Comparison of ENCODE assay signal across 23 cellular contexts in the genomic region with DNA sequence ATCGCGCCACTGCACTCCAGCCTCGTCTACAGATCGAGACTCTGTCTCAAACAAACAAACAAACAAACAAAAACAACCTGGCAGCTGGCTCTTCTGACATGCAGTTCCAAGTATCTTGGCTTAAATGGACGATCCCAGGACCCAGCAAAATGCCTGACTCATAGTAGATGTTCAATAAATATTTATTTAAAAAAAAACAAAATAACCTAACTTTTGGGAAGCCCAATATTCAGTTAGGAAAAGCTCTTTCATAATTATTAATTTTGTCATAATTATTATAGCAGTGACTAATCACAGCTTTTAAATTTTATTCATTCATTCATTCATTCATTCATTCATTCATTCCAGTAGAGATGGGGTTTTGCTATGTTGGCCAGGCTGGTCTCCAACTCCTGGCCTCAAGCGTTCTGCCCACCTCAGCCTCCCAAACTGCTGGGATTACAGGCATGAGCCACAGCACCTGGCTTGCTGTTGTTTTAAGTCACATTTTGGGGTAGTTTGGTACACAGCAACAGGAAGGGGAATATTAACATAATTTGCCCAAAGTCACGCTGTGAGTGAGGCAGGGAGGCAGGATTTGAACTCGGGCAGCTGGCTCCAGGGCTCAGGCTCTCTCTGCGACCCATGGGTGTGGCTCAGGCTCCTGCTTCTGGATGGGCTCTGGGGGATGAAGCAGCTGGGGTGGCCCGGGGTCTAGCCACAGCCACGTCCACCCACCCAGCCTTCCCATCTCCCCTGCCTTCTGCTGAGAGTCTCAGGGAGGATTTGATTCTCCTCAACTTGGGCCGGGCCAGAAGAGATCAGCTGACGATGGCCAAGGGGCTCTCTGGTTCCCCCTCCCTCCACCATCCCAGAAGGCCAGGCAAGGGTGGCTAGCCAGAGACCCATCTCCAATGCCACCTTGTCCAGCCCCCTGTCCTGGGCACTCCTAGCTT. TPM values are rescaled to one million over a fixed set of nuclear protein-coding genes. Genes with fewer than 3 reads are reported as not detected.
DNase-seq lines count a peak whose midpoint lies in the region; ATAC-seq, FAIRE-seq and TF ChIP-seq lines count a peak whose summit lies in the region.
"Had no signal": no experiment of that assay in that cellular context is flagged by ENCODE, and none has a peak within 500 bp of the region (broad histone marks: within the 10 kb centered on the region; RNA-seq: fewer than 3 reads in every experiment).

No MANE protein-coding gene starts in this region.

- H2BK120ac ChIP-seq in IMR-90 (ENCODE audit: low read depth, low read length) (no peak overlapping the region), neuronal stem cell (ENCODE audit: low read depth, low read length) (no peak overlapping the region)

- no peak for TF ChIP-seq POLR2A in IMR-90 (IDR thresholded peaks at IDR 0.05; ENCODE audit: low read depth, low read length)
- TF ChIP-seq POLR2A in K562 (conservative IDR thresholded peaks at IDR 0.05): no peak

- BruUV-seq in IMR-90 (replicated peaks; lab: Mats Ljungman, UMichigan) (no TSS peak), K562 (replicated peaks; lab: Mats Ljungman, UMichigan) (no TSS peak)

- H4K5ac ChIP-seq in IMR-90 (ENCODE audit: low read depth, low read length): no peak overlapping the region

- H3K14ac ChIP-seq in IMR-90 (replicated peaks; ENCODE audit: low read depth, low read length): no peak overlapping the region
- no peak overlapping the region for H3K14ac ChIP-seq in neuronal stem cell (ENCODE audit: low read length)

- ATAC-seq in GM23338 (no peak), IMR-90 (ENCODE audit: low read depth) (peak; percentile 31), K562 (no peak), GM19328 (IDR thresholded peaks at IDR 0.05; ENCODE audit: unreplicated experiment) (no peak), GM19397 (IDR thresholded peaks at IDR 0.05; ENCODE audit: unreplicated experiment) (no peak), GM18517 (IDR thresholded peaks at IDR 0.05; ENCODE audit: unreplicated experiment) (no peak)

- H2AK5ac ChIP-seq in IMR-90 (ENCODE audit: low read depth, low read length) (no peak overlapping the region), neuronal stem cell (ENCODE audit: low read depth, low read length) (peak overlapping the region; percentile 3)

- FAIRE-seq in K562 (lab: Jason Lieb, UNC): no peak
- FAIRE-seq: GM12892, GM19239 had no signal

- H3K9me1 ChIP-seq in IMR-90 (ENCODE audit: insufficient read depth, low read length) (no peaks in the 10 kb centered on the region), K562 (ENCODE audit: control insufficient read depth, insufficient read depth, low read length) (no peaks in the 10 kb centered on the region)

- H3K27ac Mint-ChIP-seq in GM23338: no peak overlapping the region
- H3K27ac Mint-ChIP-seq: CD4-positive, alpha-beta memory T cell had no signal

- no peaks in the 10 kb centered on the region for H3K36me3 Mint-ChIP-seq in GM23338 (ENCODE audit: low read depth)
- H3K36me3 Mint-ChIP-seq: CD4-positive, alpha-beta memory T cell had no signal

- H3K27ac ChIP-seq in GM23338 (ENCODE audit: low read depth) (no peak overlapping the region), IMR-90 (ENCODE audit: insufficient read depth, low read length) (no peak overlapping the region), K562 (ENCODE audit: extremely low read depth, low read depth, low read length) (no peak overlapping the region), neuronal stem cell (replicated peaks; ENCODE audit: low read length) (no peak overlapping the region)

- POLR2A ChIA-PET in IMR-90 (lab: Charles Lee; ENCODE audit: unreplicated experiment): no interaction called here
- POLR2A ChIA-PET in K562 (lab: Yijun Ruan, JAX): interaction anchor here (0.8 kb wide), 1 partner anchor 9 kb away, joined by 3 read pairs; no protein-coding TSS in a partner anchor

- no peaks in the 10 kb centered on the region for H3K9me2 ChIP-seq in GM23338 (ENCODE audit: insufficient read depth)

- peaks cover 20% of the 10 kb centered on the region for H3K4me1 Mint-ChIP-seq in GM23338
- H3K4me1 Mint-ChIP-seq: CD4-positive, alpha-beta memory T cell had no signal

- H3K18ac ChIP-seq in IMR-90 (ENCODE audit: low read depth, low read length) (no peak overlapping the region), neuronal stem cell (ENCODE audit: low read length) (no peak overlapping the region)

- H3F3A ChIP-seq in GM23338 (replicated peaks; ENCODE audit: low read depth): no peaks in the 10 kb centered on the region

- intact Hi-C loops in IMR-90 (cut with micrococcal nuclease): no loop called here
- intact Hi-C loops in K562 (cut with micrococcal nuclease): no loop called here

- dilution Hi-C loops in IMR-90 (cut with HindIII; ENCODE audit: low sequenced_read_pairs, unreplicated experiment): no loop called here

- in situ Hi-C loops in IMR-90 (cut with MboI; ENCODE audit: low sequenced_read_pairs): no loop called here
- in situ Hi-C loops in K562 (cut with MboI): loop anchor here (25.0 kb wide), 1 partner anchor 214 kb away; a partner anchor contains a TSS

- H3K4me2 ChIP-seq in GM23338: no peak overlapping the region
- no peak overlapping the region for H3K4me2 ChIP-seq in IMR-90 (ENCODE audit: low read depth, low read length)
- H3K4me2 ChIP-seq in K562 (ENCODE audit: insufficient read depth, low read length): no peak overlapping the region
- H3K4me2 ChIP-seq in neuronal stem cell (ENCODE audit: insufficient read depth, low read length, poor library complexity, severe bottlenecking): no peak overlapping the region

- no peak overlapping the region for H2BK20ac ChIP-seq in IMR-90 (ENCODE audit: low read depth, low read length)

- peak overlapping the region; percentile 28 for H2AK9ac ChIP-seq in IMR-90 (replicated peaks; ENCODE audit: low read depth, low read length, poor library complexity)

- H3K4me3 Mint-ChIP-seq in GM23338: no peak overlapping the region
- H3K4me3 Mint-ChIP-seq: CD4-positive, alpha-beta memory T cell had no signal

- no peak for DNase-seq in GM23338 (ENCODE audit: low spot score)
- no peak for DNase-seq in IMR-90
- no peak for DNase-seq in K562 (ENCODE audit: extremely low read depth in 1 of 4, low spot score in 3 of 4)
- DNase-seq in neuronal stem cell (ENCODE audit: low spot score): no peak
- DNase-seq in cortex of kidney (lab: John Stamatoyannopoulos, UW): no peak
- DNase-seq: C1 segment of cervical spinal cord; Calu3; CD4-positive, alpha-beta memory T cell; COR-L47; DMS53; DMS79 treated with DMSO at 0.1 percent for 48 hours; GF-D8 had no signal

- H3K4me3 ChIP-seq in GM23338 (no peak overlapping the region), IMR-90 (ENCODE audit: insufficient read depth, low read depth, low read length) (no peak overlapping the region), K562 (no peak overlapping the region), neuronal stem cell (ENCODE audit: low read length in 2 of 2) (no peak overlapping the region)
- H3K4me3 ChIP-seq: HAP-1 had no signal

- H3K27me3 ChIP-seq in GM23338 (ENCODE audit: insufficient read depth): no peaks in the 10 kb centered on the region
- peaks cover 6% of the 10 kb centered on the region; the same call in 1 of the 2 replicates for H3K27me3 ChIP-seq in IMR-90 (ENCODE audit: control insufficient read depth, insufficient read depth, low read length)
- H3K27me3 ChIP-seq in K562 (ENCODE audit: control insufficient read depth in 2 of 2, insufficient read depth in 2 of 2, low read length in 2 of 2): peaks cover 0 to 8% of the 10 kb centered on the region in 2 experiments; a peak in 1 of 5 replicates
- H3K27me3 ChIP-seq in neuronal stem cell (ENCODE audit: control insufficient read depth in 3 of 3, insufficient read depth in 3 of 3, low read depth in 1 of 3, low read length in 3 of 3): peaks cover 0 to 6% (median 0%) of the 10 kb centered on the region in 3 experiments

- H3K36me3 ChIP-seq in GM23338 (ENCODE audit: insufficient read depth): no peaks in the 10 kb centered on the region
- no peaks in the 10 kb centered on the region for H3K36me3 ChIP-seq in IMR-90 (ENCODE audit: control insufficient read depth, insufficient read depth, low read length)
- H3K36me3 ChIP-seq in K562 (ENCODE audit: control insufficient read depth, insufficient read depth, low read length): no peaks in the 10 kb centered on the region
- no peaks in the 10 kb centered on the region for H3K36me3 ChIP-seq in neuronal stem cell (replicated peaks in 1 of 2; ENCODE audit: control insufficient read depth in 2 of 2, insufficient read depth in 2 of 2, low read length in 2 of 2)
- H3K36me3 ChIP-seq: HAP-1 had no signal

- no peaks in the 10 kb centered on the region for H3K9me3 Mint-ChIP-seq in GM23338

- H3K4ac ChIP-seq in IMR-90 (ENCODE audit: low read depth, low read length): no peak overlapping the region
- no peak overlapping the region for H3K4ac ChIP-seq in neuronal stem cell (ENCODE audit: low read length)

- H3K27me3 Mint-ChIP-seq in GM23338 (ENCODE audit: insufficient read depth, low read depth, poor library complexity): peaks cover 4% of the 10 kb centered on the region

- H2BK12ac ChIP-seq in neuronal stem cell (ENCODE audit: low read length): no peak overlapping the region

- CTCF ChIA-PET in IMR-90 (lab: Yijun Ruan, JAX) (interaction anchor here (0.6 to 1.7 kb wide), 4 partner anchors 19 to 829 kb away, joined by 3 to 5 read pairs (median 4); no protein-coding TSS in a partner anchor), K562 (lab: Yijun Ruan, JAX; ENCODE audit: low intra/inter-chr PET ratio) (no interaction called here)

- TF ChIP-seq CTCF in GM23338 (conservative IDR thresholded peaks at IDR 0.05; ENCODE audit: low read depth in 2 of 2) (no peak), IMR-90 (conservative IDR thresholded peaks at IDR 0.05; ENCODE audit: low read depth, low read length) (no peak), K562 (IDR thresholded peaks at IDR 0.05 in 2 of 3, conservative IDR thresholded peaks at IDR 0.05 in 1 of 3; ENCODE audit: insufficient read depth in 2 of 3, low read depth in 1 of 3, low read length in 3 of 3) (no peak)

- H4K20me1 ChIP-seq in GM23338 (replicated peaks; ENCODE audit: insufficient read depth): no peaks in the 10 kb centered on the region
- no peaks in the 10 kb centered on the region for H4K20me1 ChIP-seq in IMR-90 (ENCODE audit: insufficient read depth, low read length)
- H4K20me1 ChIP-seq in K562 (replicated peaks; ENCODE audit: control insufficient read depth, insufficient read depth, low read length): no peaks in the 10 kb centered on the region

- no peak overlapping the region for H4K91ac ChIP-seq in IMR-90 (ENCODE audit: insufficient read depth, low read depth, low read length)
- H4K91ac ChIP-seq in neuronal stem cell (ENCODE audit: low read depth, low read length, poor library complexity): no peak overlapping the region

- no peak overlapping the region for H3K56ac ChIP-seq in IMR-90 (ENCODE audit: extremely low read depth, insufficient read depth, low read length)

- no peak overlapping the region for H2BK15ac ChIP-seq in IMR-90 (ENCODE audit: low read depth, low read length)
- H2BK15ac ChIP-seq in neuronal stem cell (ENCODE audit: low read length): no peak overlapping the region

- TF ChIP-seq EP300 in K562 (IDR thresholded peaks at IDR 0.05; ENCODE audit: low read length): no peak

- H3K23ac ChIP-seq in IMR-90 (ENCODE audit: low read depth, low read length): no peak overlapping the region
- no peak overlapping the region for H3K23ac ChIP-seq in neuronal stem cell (ENCODE audit: low read depth, low read length, poor library complexity)

- no peak for TF ChIP-seq RAD21 in IMR-90 (IDR thresholded peaks at IDR 0.05; ENCODE audit: low read length)
- no peak for TF ChIP-seq RAD21 in K562 (CRISPR knock-in tag; conservative IDR thresholded peaks at IDR 0.05 in 1 of 2, IDR thresholded peaks at IDR 0.05 in 1 of 2)

- no peaks in the 10 kb centered on the region for H3K79me2 ChIP-seq in GM23338 (replicated peaks; ENCODE audit: insufficient read depth)
- H3K79me2 ChIP-seq in K562 (ENCODE audit: control insufficient read depth, insufficient read depth, low read length): no peaks in the 10 kb centered on the region

- H3K9me3 ChIP-seq in IMR-90 (ENCODE audit: control insufficient read depth, insufficient read depth, low read length) (no peaks in the 10 kb centered on the region), K562 (replicated peaks; ENCODE audit: control insufficient read depth, insufficient read depth, low read depth, low read length) (no peaks in the 10 kb centered on the region), neuronal stem cell (replicated peaks in 1 of 2; ENCODE audit: control insufficient read depth in 2 of 2, insufficient read depth in 1 of 2, low read depth in 1 of 2, low read length in 2 of 2) (no peaks in the 10 kb centered on the region)
- H3K9me3 ChIP-seq: HAP-1 had no signal

- 0 out of 2 replicates have a peak overlapping the region, but pooled peaks have one; percentile 52 for H2AFZ ChIP-seq in GM23338
- peak overlapping the region; percentile 3 for H2AFZ ChIP-seq in IMR-90 (replicated peaks; ENCODE audit: low read length, poor library complexity)
- H2AFZ ChIP-seq in K562 (ENCODE audit: low read depth, low read length): peak overlapping the region; percentile 47
- H2AFZ ChIP-seq in neuronal stem cell (ENCODE audit: low read length): no peak overlapping the region

- no peak overlapping the region for H3K9ac ChIP-seq in IMR-90 (ENCODE audit: low read depth, low read length)
- H3K9ac ChIP-seq in K562 (ENCODE audit: insufficient read depth in 1 of 2, low read depth in 2 of 2, low read length in 2 of 2): peak overlapping the region in 1 of 2 experiments; percentile 50; a peak in 1 of 4 replicates
- no peak overlapping the region for H3K9ac ChIP-seq in neuronal stem cell (ENCODE audit: low read depth, low read length, poor library complexity)

- WGBS in IMR-90 (ENCODE audit: extremely low coverage in 2 of 2, insufficient read length in 1 of 2), 2 experiments: no CpG with 5 or more reads among the region's 13 CpGs
- WGBS in K562 (ENCODE audit: insufficient coverage, low coverage, missing lambda C conversion rate): 37% methylated on average over 13 of the region's 13 CpGs
- no CpG with 5 or more reads among the region's 13 CpGs for WGBS in neuronal stem cell (ENCODE audit: extremely low coverage in 2 of 2, insufficient read length in 2 of 2, insufficient replicate concordance in 1 of 2), 2 donors

- H2BK5ac ChIP-seq in IMR-90 (ENCODE audit: low read depth, low read length, poor library complexity, severe bottlenecking): no peak overlapping the region
- no peak overlapping the region for H2BK5ac ChIP-seq in neuronal stem cell (ENCODE audit: low read length)

- H3K4me1 ChIP-seq in GM23338 (ENCODE audit: insufficient read depth) (peaks cover 22% of the 10 kb centered on the region), IMR-90 (ENCODE audit: control insufficient read depth, insufficient read depth, low read length) (no peaks in the 10 kb centered on the region), K562 (replicated peaks in 1 of 2; ENCODE audit: control insufficient read depth in 2 of 2, insufficient read depth in 2 of 2, low read length in 2 of 2) (peaks cover 7 to 28% of the 10 kb centered on the region in 2 experiments; a peak in 4 of 5 replicates), neuronal stem cell (ENCODE audit: control insufficient read depth in 2 of 2, insufficient read depth in 1 of 2, low read depth in 1 of 2, low read length in 2 of 2) (peaks cover 0 to 7% of the 10 kb centered on the region in 2 donors)

- H4K8ac ChIP-seq in IMR-90 (ENCODE audit: low read depth in 2 of 2, low read length in 2 of 2) (no peak overlapping the region), neuronal stem cell (ENCODE audit: low read depth, low read length) (no peak overlapping the region)

- H3K79me1 ChIP-seq in IMR-90 (ENCODE audit: low read depth in 1 of 2, low read length in 2 of 2) (no peaks in the 10 kb centered on the region), neuronal stem cell (ENCODE audit: low read depth, low read length) (no peaks in the 10 kb centered on the region)

RNA-seq across cellular contexts. Expression of a gene that starts 2.4 kb away (rescaled TPM):
- not detected in 2 replicates for total RNA-seq in GM23338 (2014; rRNA removed; shearing (Covaris generic))
- 0.57 TPM in 1 of 2 replicates, not detected in the other for polyA plus RNA-seq in GM23338 (2016; fragmentation: Nextera tagmentation; extraction: Ambion mirVana)
- not detected in 2 replicates for total RNA-seq in IMR-90 (2012; rRNA removed)
- polyA plus RNA-seq in IMR-90 (2012; rRNA removed): not detected in 2 replicates
- not detected in 2 replicates for polyA plus RNA-seq in IMR-90 (2012; cell fraction: cytosol; rRNA removed)
- polyA plus RNA-seq in IMR-90 (2012; cell fraction: nucleus; rRNA removed; ENCODE audit: low replicate concordance): not detected in 2 replicates
- total RNA-seq in K562 (2011; cell fraction: chromatin; rRNA removed; ENCODE audit: low replicate concordance): not detected in 2 replicates
- total RNA-seq in K562 (2011; cell fraction: nucleolus; rRNA removed): not detected in 2 replicates
- total RNA-seq in K562 (2011; cell fraction: nucleoplasm; rRNA removed): not detected in 2 replicates
- total RNA-seq in K562 (2014; rRNA removed): 0.24 TPM in 1 of 2 replicates, not detected in the other
- 0.07 TPM in 1 of 2 replicates, not detected in the other for total RNA-seq in K562 (2014; rRNA removed; fragmentation: Illumina TruSeq; extraction: Trizol)
- total RNA-seq in K562 (2015; rRNA removed; fragmentation: Illumina TruSeq; extraction: Trizol): 0.60 and 1.1 TPM in 2 replicates
- 0.18 and 0.22 TPM in 2 replicates for total RNA-seq in K562 (2021)
- polyA plus RNA-seq in K562 (2011; rRNA removed): 0.07 TPM in 1 of 2 replicates, not detected in the other
- polyA plus RNA-seq in K562 (2011; cell fraction: cytosol; rRNA removed): 0.10 TPM in 1 of 2 replicates, not detected in the other
- polyA plus RNA-seq in K562 (2011; cell fraction: nucleus; rRNA removed): 0.48 TPM in 1 of 2 replicates, not detected in the other
- 0.22 and 0.34 TPM in 2 replicates for polyA plus RNA-seq in K562 (2012)
- 0.09 and 0.10 TPM in 2 replicates for polyA plus RNA-seq in K562 (2014; fragmentation: Illumina TruSeq; extraction: Trizol)
- under 1 TPM; 0.07 to 0.23 TPM for polyA plus RNA-seq in K562 (2014; fragmentation: Nextera tagmentation; extraction: Ambion mirVana)
- 0.15 and 0.30 TPM in 2 replicates for polyA plus RNA-seq in K562 (2014; rRNA removed)
- polyA minus RNA-seq in K562 (2011; rRNA and poly(A)+ RNA removed): not detected in 2 replicates
- polyA minus RNA-seq in K562 (2011; cell fraction: cytosol; rRNA and poly(A)+ RNA removed): not detected in 2 replicates
- polyA minus RNA-seq in K562 (2011; cell fraction: nucleus; rRNA and poly(A)+ RNA removed): not detected in 2 replicates
- 0.08 TPM for polyA plus RNA-seq in neuronal stem cell (2013, experiment 1 of 2)
- 0.07 TPM for polyA plus RNA-seq in neuronal stem cell (2013, experiment 2 of 2)
- total RNA-seq: A172, A673, Daoy, H4 had no signal
- polyA plus RNA-seq: BJ; CD4-positive, alpha-beta memory T cell had no signal

RNA-seq across cellular contexts. Expression of a gene that starts 20.8 kb away (rescaled TPM):
- not detected in 2 replicates for total RNA-seq in GM23338 (2014; rRNA removed; shearing (Covaris generic))
- polyA plus RNA-seq in GM23338 (2016; fragmentation: Nextera tagmentation; extraction: Ambion mirVana): 0.45 TPM in 1 of 2 replicates, not detected in the other
- total RNA-seq in IMR-90 (2012; rRNA removed): 5.6 and 6.3 TPM in 2 replicates
- 10.9 and 13.4 TPM in 2 replicates for polyA plus RNA-seq in IMR-90 (2012; rRNA removed)
- 13.3 and 17.0 TPM in 2 replicates for polyA plus RNA-seq in IMR-90 (2012; cell fraction: cytosol; rRNA removed)
- polyA plus RNA-seq in IMR-90 (2012; cell fraction: nucleus; rRNA removed; ENCODE audit: low replicate concordance): 6.4 and 14.7 TPM in 2 replicates
- total RNA-seq in K562 (2011; cell fraction: chromatin; rRNA removed; ENCODE audit: low replicate concordance): 3.2 and 9.7 TPM in 2 replicates
- 6.1 and 7.5 TPM in 2 replicates for total RNA-seq in K562 (2011; cell fraction: nucleolus; rRNA removed)
- 7.0 and 15.4 TPM in 2 replicates for total RNA-seq in K562 (2011; cell fraction: nucleoplasm; rRNA removed)
- 7.4 and 9.1 TPM in 2 replicates for total RNA-seq in K562 (2014; rRNA removed)
- 1.1 and 1.7 TPM in 2 replicates for total RNA-seq in K562 (2014; rRNA removed; fragmentation: Illumina TruSeq; extraction: Trizol)
- total RNA-seq in K562 (2015; rRNA removed; fragmentation: Illumina TruSeq; extraction: Trizol): 6.3 and 7.8 TPM in 2 replicates
- 8.4 and 9.1 TPM in 2 replicates for total RNA-seq in K562 (2021)
- 9.8 and 10.9 TPM in 2 replicates for polyA plus RNA-seq in K562 (2011; rRNA removed)
- 13.4 and 29.5 TPM in 2 replicates for polyA plus RNA-seq in K562 (2011; cell fraction: cytosol; rRNA removed)
- 5.6 and 8.8 TPM in 2 replicates for polyA plus RNA-seq in K562 (2011; cell fraction: nucleus; rRNA removed)
- 15.2 and 23.6 TPM in 2 replicates for polyA plus RNA-seq in K562 (2012)
- 3.0 and 7.1 TPM in 2 replicates for polyA plus RNA-seq in K562 (2014; fragmentation: Illumina TruSeq; extraction: Trizol)
- polyA plus RNA-seq in K562 (2014; fragmentation: Nextera tagmentation; extraction: Ambion mirVana): 1 to 10 TPM in 1 of 2 experiments, under 1 TPM in 1; 0.31 to 2.0 TPM
- polyA plus RNA-seq in K562 (2014; rRNA removed): 11.0 and 13.4 TPM in 2 replicates
- polyA minus RNA-seq in K562 (2011; rRNA and poly(A)+ RNA removed): 2.8 and 3.7 TPM in 2 replicates
- polyA minus RNA-seq in K562 (2011; cell fraction: cytosol; rRNA and poly(A)+ RNA removed): 5.2 and 5.9 TPM in 2 replicates
- 5.4 and 6.6 TPM in 2 replicates for polyA minus RNA-seq in K562 (2011; cell fraction: nucleus; rRNA and poly(A)+ RNA removed)
- 1.0 TPM for polyA plus RNA-seq in neuronal stem cell (2013, experiment 1 of 2)
- 0.90 TPM for polyA plus RNA-seq in neuronal stem cell (2013, experiment 2 of 2)
- polyA plus RNA-seq: CD4-positive, alpha-beta memory T cell had no signal

RNA-seq across cellular contexts. Expression of a gene that starts 42.9 kb away (rescaled TPM):
- total RNA-seq in GM23338 (2014; rRNA removed; shearing (Covaris generic)): 37.0 and 37.1 TPM in 2 replicates
- 10.2 and 10.4 TPM in 2 replicates for polyA plus RNA-seq in GM23338 (2016; fragmentation: Nextera tagmentation; extraction: Ambion mirVana)
- total RNA-seq in IMR-90 (2012; rRNA removed): 7.3 and 8.1 TPM in 2 replicates
- polyA plus RNA-seq in IMR-90 (2012; rRNA removed): 37.1 and 44.5 TPM in 2 replicates
- polyA plus RNA-seq in IMR-90 (2012; cell fraction: cytosol; rRNA removed): 29.3 and 37.5 TPM in 2 replicates
- 12.4 and 18.7 TPM in 2 replicates for polyA plus RNA-seq in IMR-90 (2012; cell fraction: nucleus; rRNA removed; ENCODE audit: low replicate concordance)
- 26.2 and 43.8 TPM in 2 replicates for total RNA-seq in K562 (2011; cell fraction: chromatin; rRNA removed; ENCODE audit: low replicate concordance)
- total RNA-seq in K562 (2011; cell fraction: nucleolus; rRNA removed): 42.6 and 46.5 TPM in 2 replicates
- 41.1 and 61.7 TPM in 2 replicates for total RNA-seq in K562 (2011; cell fraction: nucleoplasm; rRNA removed)
- total RNA-seq in K562 (2014; rRNA removed): 7.2 and 9.1 TPM in 2 replicates
- 1.3 and 2.4 TPM in 2 replicates for total RNA-seq in K562 (2014; rRNA removed; fragmentation: Illumina TruSeq; extraction: Trizol)
- 4.1 and 4.4 TPM in 2 replicates for total RNA-seq in K562 (2015; rRNA removed; fragmentation: Illumina TruSeq; extraction: Trizol)
- total RNA-seq in K562 (2021): 33.1 and 37.4 TPM in 2 replicates
- polyA plus RNA-seq in K562 (2011; rRNA removed): 5.5 and 7.8 TPM in 2 replicates
- 11.4 and 15.3 TPM in 2 replicates for polyA plus RNA-seq in K562 (2011; cell fraction: cytosol; rRNA removed)
- 8.5 and 11.2 TPM in 2 replicates for polyA plus RNA-seq in K562 (2011; cell fraction: nucleus; rRNA removed)
- polyA plus RNA-seq in K562 (2012): 18.7 and 28.0 TPM in 2 replicates
- polyA plus RNA-seq in K562 (2014; fragmentation: Illumina TruSeq; extraction: Trizol): 31.3 and 33.7 TPM in 2 replicates
- polyA plus RNA-seq in K562 (2014; fragmentation: Nextera tagmentation; extraction: Ambion mirVana): 1 to 10 TPM; 5.0 to 6.0 TPM
- polyA plus RNA-seq in K562 (2014; rRNA removed): 16.4 and 17.6 TPM in 2 replicates
- polyA minus RNA-seq in K562 (2011; rRNA and poly(A)+ RNA removed): 7.4 and 11.0 TPM in 2 replicates
- polyA minus RNA-seq in K562 (2011; cell fraction: cytosol; rRNA and poly(A)+ RNA removed): 21.5 and 26.5 TPM in 2 replicates
- 6.9 and 7.3 TPM in 2 replicates for polyA minus RNA-seq in K562 (2011; cell fraction: nucleus; rRNA and poly(A)+ RNA removed)
- 23.8 TPM for polyA plus RNA-seq in neuronal stem cell (2013, experiment 1 of 2)
- 24.2 TPM for polyA plus RNA-seq in neuronal stem cell (2013, experiment 2 of 2)
